23 cellular contexts compared by ENCODE assay signal in genomic region chr7:148746139-148746538, GRCh38. TPM values are rescaled to one million over a fixed set of nuclear protein-coding genes. Genes with fewer than 3 reads are reported as not detected.
DNase-seq lines count a peak whose midpoint lies in the region; FAIRE-seq and TF ChIP-seq lines count a peak whose summit lies in the region.
"Had no signal": no experiment of that assay in that cellular context is flagged by ENCODE, and none has a peak within 500 bp of the region (broad histone marks: within the 10 kb centered on the region; RNA-seq: fewer than 3 reads in every experiment).

No MANE protein-coding gene starts in this region.

- H4K5ac ChIP-seq in H9 (ENCODE audit: insufficient read length, low read depth, low read length), result no peak overlapping the region

- H3K4me1 ChIP-seq in H9 (ENCODE audit: insufficient read depth, low read length) (peaks cover 4% of the 10 kb centered on the region; the same call in 1 of the 2 replicates), neuronal stem cell (ENCODE audit: control insufficient read depth in 2 of 2, insufficient read depth in 1 of 2, low read depth in 1 of 2, low read length in 2 of 2) (peaks cover 0 to 10% of the 10 kb centered on the region in 2 donors)
- H3K4me1 ChIP-seq: BE2C had no signal

- DNase-seq in DMS53 (lab: John Stamatoyannopoulos, UW) (peak; percentile 41), DMS53 treated with DMSO at 0.1 percent for 48 hours (lab: John Stamatoyannopoulos, UW; ENCODE audit: unreplicated experiment) (no peak), H9 (no peak), bronchial epithelial cell (ENCODE audit: low read depth) (peak; percentile 10), neuronal stem cell (ENCODE audit: low spot score) (no peak), GM12891 (ENCODE audit: insufficient read length, low spot score) (no peak), CD14-positive monocyte (ENCODE audit: low spot score) (no peak)
- no peak for DNase-seq in activated naive CD4-positive, alpha-beta T cell (lab: John Stamatoyannopoulos, UW)
- DNase-seq: BE2C; CD8-positive, alpha-beta T cell; GF-D8; H7; KBM-7; NCI-H1417 treated with DMSO at 0.1 percent for 48 hours; NCI-H1930; NCI-H446 treated with DMSO at 0.1 percent for 48 hours; NK-92 treated with Interleukin-12 subunit alpha and Interleukin-12 subunit beta, amount 100 ng/mL, for 24 hours; OCI-M1 had no signal

- H2BK12ac ChIP-seq in H9 (ENCODE audit: insufficient read length, low read depth, low read length), result no peak overlapping the region
- no peak overlapping the region for H2BK12ac ChIP-seq in neuronal stem cell (ENCODE audit: low read length)

- H3K27ac ChIP-seq in H9 (ENCODE audit: insufficient read length, low read depth, low read length) (peak overlapping the region; percentile 59), neuronal stem cell (replicated peaks; ENCODE audit: low read length) (peak overlapping the region; percentile 1)
- H3K27ac ChIP-seq: 22Rv1, HL-60, RWPE1 had no signal

- FAIRE-seq in bronchial epithelial cell (lab: Jason Lieb, UNC) (no peak), GM12891 (lab: Jason Lieb, UNC) (no peak)
- FAIRE-seq: D721Med, HTR-8/SVneo had no signal

- no peak overlapping the region for H4K8ac ChIP-seq in H9 (replicated peaks; ENCODE audit: insufficient read length, low read depth, low read length)
- H4K8ac ChIP-seq in neuronal stem cell (ENCODE audit: low read depth, low read length), result no peak overlapping the region

- no peak overlapping the region for H3K23ac ChIP-seq in H9 (ENCODE audit: insufficient read length, low read depth, low read length)
- no peak overlapping the region for H3K23ac ChIP-seq in neuronal stem cell (ENCODE audit: low read depth, low read length, poor library complexity)

- peaks cover 3% of the 10 kb centered on the region; the same call in 1 of the 2 replicates for H3K79me2 ChIP-seq in H9 (ENCODE audit: insufficient read depth, low read length)

- H3K18ac ChIP-seq in H9 (ENCODE audit: insufficient read length, low read depth, low read length) (no peak overlapping the region), neuronal stem cell (ENCODE audit: low read length) (no peak overlapping the region)

- peak overlapping the region; percentile 27 for H3K4me2 ChIP-seq in H9 (ENCODE audit: insufficient read depth, insufficient read length, low read length)
- no peak overlapping the region for H3K4me2 ChIP-seq in neuronal stem cell (ENCODE audit: insufficient read depth, low read length, poor library complexity, severe bottlenecking)

- H3K4me1 Mint-ChIP-seq in H9 (peaks cover 29 to 36% of the 10 kb centered on the region in 2 experiments), CD14-positive monocyte (no peaks in the 10 kb centered on the region)

- H3K79me1 ChIP-seq in H9 (ENCODE audit: insufficient read depth, low read depth, low read length, poor library complexity, severe bottlenecking) (no peaks in the 10 kb centered on the region), neuronal stem cell (ENCODE audit: low read depth, low read length) (peaks cover 2% of the 10 kb centered on the region)

- H3K14ac ChIP-seq in H9 (ENCODE audit: insufficient read depth, low read length) (no peak overlapping the region), neuronal stem cell (ENCODE audit: low read length) (no peak overlapping the region)

- no peak for TF ChIP-seq POLR2A in GM12891 (IDR thresholded peaks at IDR 0.05; ENCODE audit: low read depth, low read length)

- no peak overlapping the region for H4K91ac ChIP-seq in H9 (ENCODE audit: insufficient read length, low read depth, low read length)
- H4K91ac ChIP-seq in neuronal stem cell (ENCODE audit: low read depth, low read length, poor library complexity), result no peak overlapping the region

- no peak overlapping the region for H2BK5ac ChIP-seq in H9 (ENCODE audit: insufficient read length, low read length)
- H2BK5ac ChIP-seq in neuronal stem cell (ENCODE audit: low read length), result no peak overlapping the region

- H3K27ac Mint-ChIP-seq in H9 (peak overlapping the region; percentile 71 to 91 (median 80)), CD14-positive monocyte (no peak overlapping the region)
- H3K27ac Mint-ChIP-seq: CD8-positive, alpha-beta T cell had no signal

- H2AFZ ChIP-seq in H9 (ENCODE audit: low read length) (no peak overlapping the region), neuronal stem cell (ENCODE audit: low read length) (no peak overlapping the region)

- H3K4me3 ChIP-seq in bronchial epithelial cell (ENCODE audit: low read depth, low read length), result no peak overlapping the region
- no peak overlapping the region for H3K4me3 ChIP-seq in neuronal stem cell (ENCODE audit: low read length in 2 of 2)

- no peaks in the 10 kb centered on the region for H3K23me2 ChIP-seq in H9 (ENCODE audit: insufficient read length, low read depth, low read length, poor library complexity, severe bottlenecking)

- WGBS in H9 (ENCODE audit: extremely low coverage, insufficient read length, low lambda C conversion rate), result no CpG with 5 or more reads among the region's 3 CpGs
- no CpG with 5 or more reads among the region's 3 CpGs for WGBS in neuronal stem cell (ENCODE audit: extremely low coverage in 2 of 2, insufficient read length in 2 of 2, insufficient replicate concordance in 1 of 2), 2 donors

- H2AK5ac ChIP-seq in H9 (ENCODE audit: insufficient read length, low read length) (no peak overlapping the region), neuronal stem cell (ENCODE audit: low read depth, low read length) (no peak overlapping the region)

- H3K9ac ChIP-seq in H9 (ENCODE audit: extremely low read depth, insufficient read length, low read length), result no peak overlapping the region
- no peak overlapping the region for H3K9ac ChIP-seq in neuronal stem cell (ENCODE audit: low read depth, low read length, poor library complexity)

- H3K36me3 Mint-ChIP-seq in H9 (ENCODE audit: insufficient read depth in 1 of 3, low read depth in 3 of 3) (peaks cover 34 to 43% (median 42%) of the 10 kb centered on the region in 3 experiments), CD14-positive monocyte (peaks cover 41 to 62% of the 10 kb centered on the region in 2 donors)

- TF ChIP-seq CTCF in H9 (conservative IDR thresholded peaks at IDR 0.05) (no peak), bronchial epithelial cell (IDR thresholded peaks at IDR 0.05; ENCODE audit: insufficient read depth, low read length, severe bottlenecking) (no peak), CD14-positive monocyte (IDR thresholded peaks at IDR 0.05) (no peak)

- no peaks in the 10 kb centered on the region for H3K27me3 ChIP-seq in H9 (ENCODE audit: insufficient read depth, low read length)
- H3K27me3 ChIP-seq in bronchial epithelial cell (ENCODE audit: control insufficient read depth, insufficient read depth, low read length), result no peaks in the 10 kb centered on the region
- H3K27me3 ChIP-seq in neuronal stem cell (ENCODE audit: control insufficient read depth in 3 of 3, insufficient read depth in 3 of 3, low read depth in 1 of 3, low read length in 3 of 3), result no peaks in the 10 kb centered on the region
- H3K27me3 ChIP-seq: BE2C had no signal

- no peak overlapping the region for H2BK20ac ChIP-seq in H9 (ENCODE audit: low read depth, low read length, poor library complexity, severe bottlenecking)

- H4K20me1 ChIP-seq in H9 (ENCODE audit: control insufficient read depth, insufficient read depth, insufficient read length), result no peaks in the 10 kb centered on the region

- H3K36me3 ChIP-seq in bronchial epithelial cell (ENCODE audit: control insufficient read depth, insufficient read depth, low read length) (no peaks in the 10 kb centered on the region), neuronal stem cell (replicated peaks in 1 of 2; ENCODE audit: control insufficient read depth in 2 of 2, insufficient read depth in 2 of 2, low read length in 2 of 2) (peaks cover 3 to 43% of the 10 kb centered on the region in 2 donors)

- no peak overlapping the region for H3K4me3 Mint-ChIP-seq in H9
- H3K4me3 Mint-ChIP-seq in CD14-positive monocyte, result no peak overlapping the region
- H3K4me3 Mint-ChIP-seq: CD8-positive, alpha-beta T cell had no signal

- intact Hi-C loops in CD14-positive monocyte (cut with micrococcal nuclease), result no loop called here

- no peak overlapping the region for H3T11ph ChIP-seq in H9 (ENCODE audit: low read length)

- H2BK15ac ChIP-seq in H9 (ENCODE audit: low read depth, low read length) (no peak overlapping the region), neuronal stem cell (ENCODE audit: low read length) (no peak overlapping the region)

- H3K4ac ChIP-seq in H9 (ENCODE audit: low read depth, low read length) (no peak overlapping the region), neuronal stem cell (ENCODE audit: low read length) (no peak overlapping the region)

- H3K9me3 ChIP-seq in H9 (ENCODE audit: control insufficient read depth, low read depth, low read length) (no peaks in the 10 kb centered on the region), neuronal stem cell (replicated peaks in 1 of 2; ENCODE audit: control insufficient read depth in 2 of 2, insufficient read depth in 1 of 2, low read depth in 1 of 2, low read length in 2 of 2) (peaks cover 3 to 18% of the 10 kb centered on the region in 2 donors)
- H3K9me3 ChIP-seq: BE2C had no signal

- H3K9me3 Mint-ChIP-seq in H9 (peaks cover 3 to 6% of the 10 kb centered on the region in 2 experiments; a peak in 3 of 5 replicates), CD14-positive monocyte (peaks cover 3 to 15% (median 6%) of the 10 kb centered on the region in 7 donors)

- H2BK120ac ChIP-seq in H9 (ENCODE audit: low read depth, low read length, poor library complexity, severe bottlenecking) (no peak overlapping the region), neuronal stem cell (ENCODE audit: low read depth, low read length) (no peak overlapping the region)

- H3K56ac ChIP-seq in H9 (ENCODE audit: insufficient read length, low read depth, low read length), result no peak overlapping the region

- H3K27me3 Mint-ChIP-seq in H9 (ENCODE audit: low read depth) (no peaks in the 10 kb centered on the region), CD14-positive monocyte (ENCODE audit: low read depth in 3 of 3) (no peaks in the 10 kb centered on the region)

TF ChIP-seq in GM12891, 5 proteins besides CTCF, POLR2A, EP300 and RAD21:
- TF ChIP-seq POLR2AphosphoS5 (IDR thresholded peaks at IDR 0.05; ENCODE audit: low read depth, low read length) (no peak), TAF1 (IDR thresholded peaks at IDR 0.05; ENCODE audit: low read depth, low read length) (no peak), POU2F2 (IDR thresholded peaks at IDR 0.05; ENCODE audit: low read depth, low read length) (no peak), SPI1 (IDR thresholded peaks at IDR 0.05; ENCODE audit: low read depth, low read length) (no peak), PAX5 (IDR thresholded peaks at IDR 0.05; ENCODE audit: insufficient read depth, low read length, severe bottlenecking) (no peak)

RNA-seq across cellular contexts. Expression of gene CUL1, which starts 47.4 kb away (rescaled TPM):
- total RNA-seq in H9 (2021) (70.7 and 72.3 TPM in 2 replicates), bronchial epithelial cell (40.5 and 41.3 TPM in 2 replicates)
- polyA plus RNA-seq in neuronal stem cell (2013, experiment 1 of 2), result 45.2 TPM
- polyA plus RNA-seq in neuronal stem cell (2013, experiment 2 of 2), result 44.5 TPM
- 30.8 TPM for polyA plus RNA-seq in GM12891 (2012; ENCODE audit: low read depth, missing spikeins)
- polyA plus RNA-seq in CD14-positive monocyte, result 10 to 100 TPM; 23.9 to 32.6 TPM

Comparison
In these comparisons a context has a peak if more than half of its experiments do, and no peak if none do; other contexts are left out.
1. DNase-seq: peak in DMS53 (single experiment) and bronchial epithelial cell (single experiment); none in DMS53 treated with DMSO at 0.1 percent for 48 hours (single experiment), H9 (single experiment), neuronal stem cell (single experiment), activated naive CD4-positive, alpha-beta T cell (0 of 4), GM12891 (single experiment) and CD14-positive monocyte (single experiment).
2. H3K27ac Mint-ChIP-seq: peak in H9 (3 of 3); none in CD14-positive monocyte (0 of 7).